Comparison of ENCODE assay signal across 13 cellular contexts in the genomic region with DNA sequence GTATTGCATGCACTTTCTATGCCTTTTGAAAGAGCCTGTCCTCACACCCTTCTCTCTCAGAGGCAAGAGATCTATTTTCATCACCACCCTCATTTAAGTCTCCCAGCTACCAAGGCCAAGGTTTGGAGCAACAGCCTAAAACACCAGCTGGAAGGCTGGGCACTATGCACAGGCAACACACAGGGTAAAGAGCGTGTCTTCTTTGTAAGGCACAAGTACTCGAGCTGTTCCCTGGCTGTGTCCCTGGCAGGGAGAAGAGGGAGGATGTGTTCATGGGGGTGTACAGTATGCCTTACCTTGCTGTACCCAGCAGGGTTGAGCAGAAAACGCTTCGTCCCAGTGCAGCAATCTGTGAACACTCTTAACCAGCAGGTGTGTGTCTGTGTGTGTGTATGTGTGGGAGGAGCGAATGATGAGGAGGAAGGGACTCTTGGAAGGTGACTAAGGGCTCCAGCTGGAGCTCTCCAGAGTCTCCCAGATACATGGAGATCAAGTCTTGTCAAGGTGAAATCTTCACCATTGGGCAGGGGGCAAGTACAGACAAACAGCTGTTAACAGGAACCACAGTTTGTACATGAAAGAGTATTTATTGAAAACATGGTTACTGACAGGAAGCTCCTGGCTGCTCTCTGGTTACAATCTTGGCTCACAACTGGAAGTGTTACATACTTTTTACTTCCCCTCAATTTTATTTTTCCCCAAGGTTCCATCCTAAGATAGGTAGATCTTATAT. TPM values are rescaled to one million over a fixed set of nuclear protein-coding genes. Genes with fewer than 3 reads are reported as not detected.
DNase-seq lines count a peak whose midpoint lies in the region; ATAC-seq and TF ChIP-seq lines count a peak whose summit lies in the region.
"Had no signal": no experiment of that assay in that cellular context is flagged by ENCODE, and none has a peak within 500 bp of the region (broad histone marks: within the 10 kb centered on the region; RNA-seq: fewer than 3 reads in every experiment).

No MANE protein-coding gene starts in this region.

- peak overlapping the region; percentile 91 for H3K4me3 Mint-ChIP-seq in MCF 10A (ENCODE audit: unreplicated experiment)
- peak overlapping the region; percentile 81 for H3K4me3 Mint-ChIP-seq in activated T-helper 17 cell treated with anti-CD3 and anti-CD28 coated beads, Interleukin-2, amount 50 U/mL, for 72 hours

- H3K79me2 ChIP-seq in mammary epithelial cell (ENCODE audit: insufficient read depth, low read length), result peaks cover 33% of the 10 kb centered on the region

- peaks cover 35% of the 10 kb centered on the region for H3K36me3 Mint-ChIP-seq in MCF 10A (ENCODE audit: insufficient read depth, unreplicated experiment)
- H3K36me3 Mint-ChIP-seq in activated T-helper 17 cell treated with anti-CD3 and anti-CD28 coated beads, Interleukin-2, amount 50 U/mL, for 72 hours (ENCODE audit: low read depth), result peaks cover 86% of the 10 kb centered on the region

- H3K4me2 ChIP-seq in mammary epithelial cell (ENCODE audit: insufficient read depth, low read depth, low read length), result no peak overlapping the region

- H3K9me3 ChIP-seq in mammary epithelial cell (replicated peaks; ENCODE audit: insufficient read depth, low read length), result no peaks in the 10 kb centered on the region
- no peaks in the 10 kb centered on the region for H3K9me3 ChIP-seq in A673 (ENCODE audit: low read depth, low read length, poor library complexity, severe bottlenecking)

- H2AFZ ChIP-seq in mammary epithelial cell (ENCODE audit: low read depth, low read length), result no peak overlapping the region

- no peaks in the 10 kb centered on the region for H3K9me3 Mint-ChIP-seq in MCF 10A (ENCODE audit: unreplicated experiment)
- H3K9me3 Mint-ChIP-seq in activated T-helper 17 cell treated with anti-CD3 and anti-CD28 coated beads, Interleukin-2, amount 50 U/mL, for 72 hours, result no peaks in the 10 kb centered on the region

- intact Hi-C loops in MCF 10A (cut with micrococcal nuclease) (no loop called here), mammary epithelial cell (cut with micrococcal nuclease) (loop anchor here (2.0 kb wide), 1 partner anchor 41 kb away; a partner anchor contains a TSS), A673 (cut with micrococcal nuclease; ENCODE audit: unreplicated experiment) (no loop called here)

- H3K4me1 Mint-ChIP-seq in MCF 10A (ENCODE audit: insufficient read depth, unreplicated experiment), result peaks cover 29% of the 10 kb centered on the region
- peaks cover 56% of the 10 kb centered on the region for H3K4me1 Mint-ChIP-seq in activated T-helper 17 cell treated with anti-CD3 and anti-CD28 coated beads, Interleukin-2, amount 50 U/mL, for 72 hours

- POLR2A ChIA-PET in MCF 10A (lab: Yijun Ruan, JAX), result interaction anchor here (0.7 to 3.5 kb wide), 9 partner anchors 8 to 58 kb away, joined by 3 to 56 read pairs (median 11); a partner anchor contains a TSS
- POLR2A ChIA-PET in A673 (lab: Charles Lee; ENCODE audit: low non-redundant PET), result no interaction called here

- no peak for ATAC-seq in activated T-helper 17 cell treated with anti-CD3 and anti-CD28 coated beads, Interleukin-2, amount 50 U/mL, for 72 hours (replicated peaks)
- no peak for ATAC-seq in HG02763 (IDR thresholded peaks at IDR 0.05; ENCODE audit: unreplicated experiment)

- TF ChIP-seq CTCF in MCF 10A (IDR thresholded peaks at IDR 0.05; ENCODE audit: unreplicated experiment) (no peak), mammary epithelial cell (conservative IDR thresholded peaks at IDR 0.05 in 1 of 2, IDR thresholded peaks at IDR 0.05 in 1 of 2; ENCODE audit: extremely low read depth in 1 of 2, insufficient read depth in 1 of 2, low read depth in 1 of 2, low read length in 2 of 2) (no peak), A673 (conservative IDR thresholded peaks at IDR 0.05; ENCODE audit: low read depth, low read length) (no peak)

- H3K27ac ChIP-seq in mammary epithelial cell (ENCODE audit: insufficient read depth, low read depth, low read length) (no peak overlapping the region), layer of hippocampus (ENCODE audit: low read depth, low read length) (peak overlapping the region; percentile 8), substantia nigra (ENCODE audit: low read depth, low read length, poor library complexity, severe bottlenecking) (peak overlapping the region; percentile 93), A673 (ENCODE audit: low read depth, low read length, poor library complexity, severe bottlenecking) (no peak overlapping the region)

- CTCF ChIA-PET in MCF 10A (lab: Yijun Ruan, JAX), result interaction anchor here (0.5 to 1.7 kb wide), 10 partner anchors 9 to 262 kb away, joined by 3 to 5 read pairs (median 4); no protein-coding TSS in a partner anchor
- CTCF ChIA-PET in mammary epithelial cell (lab: Charles Lee; ENCODE audit: low non-redundant PET), result no interaction called here
- CTCF ChIA-PET in A673 (lab: Charles Lee), result no interaction called here

- dilution Hi-C loops in mammary epithelial cell (cut with HindIII; ENCODE audit: low sequenced_read_pairs), result no loop called here

- no peak for DNase-seq in MCF 10A (ENCODE audit: unreplicated experiment)
- DNase-seq in mammary epithelial cell, result no peak
- DNase-seq in substantia nigra (lab: John Stamatoyannopoulos, UW), result peak in 6 of 49 donors; percentile 36 to 80 (median 58)
- no peak for DNase-seq in NCI-H1417 treated with DMSO at 0.1 percent for 48 hours (lab: John Stamatoyannopoulos, UW)
- DNase-seq in A673 (ENCODE audit: low spot score), result no peak
- DNase-seq: activated CD4-positive, alpha-beta T cell treated with anti-CD3 and anti-CD28 coated beads for 48 hours; NCI-H345; retina; stimulated activated CD4-positive, alpha-beta T cell treated with anti-CD3 and anti-CD28 coated beads, Interleukin-4, amount 100 ng/mL, for 24 hours had no signal

- H3K27me3 ChIP-seq in mammary epithelial cell (ENCODE audit: insufficient read depth, low read length) (no peaks in the 10 kb centered on the region), layer of hippocampus (ENCODE audit: control insufficient read depth, insufficient read depth, low read length) (no peaks in the 10 kb centered on the region), A673 (replicated peaks; ENCODE audit: insufficient read depth, low read depth, low read length, poor library complexity) (no peaks in the 10 kb centered on the region)

- no TSS peak for BruUV-seq in MCF 10A (replicated peaks; lab: Mats Ljungman, UMichigan)
- BruUV-seq in mammary epithelial cell (replicated peaks; lab: Mats Ljungman, UMichigan), result no TSS peak
- BruUV-seq in A673 (replicated peaks; lab: Mats Ljungman, UMichigan), result no TSS peak

- H3K36me3 ChIP-seq in mammary epithelial cell (ENCODE audit: insufficient read depth, low read length), result peaks cover 11% of the 10 kb centered on the region
- peaks cover 29% of the 10 kb centered on the region for H3K36me3 ChIP-seq in A673 (ENCODE audit: insufficient read depth, low read length, poor library complexity, severe bottlenecking)

- H3K9ac ChIP-seq in mammary epithelial cell (ENCODE audit: insufficient read depth, low read length), result no peak overlapping the region

- in situ Hi-C loops in mammary epithelial cell (cut with MboI; ENCODE audit: low sequenced_read_pairs in 2 of 2), result no loop called here

- H3K4me1 ChIP-seq in mammary epithelial cell (ENCODE audit: insufficient read depth, low read length) (peaks cover 7% of the 10 kb centered on the region), A673 (ENCODE audit: insufficient read depth, low read length, poor library complexity, severe bottlenecking) (peaks cover 3% of the 10 kb centered on the region)

- no peak overlapping the region for H3K27ac Mint-ChIP-seq in MCF 10A (ENCODE audit: low read depth, unreplicated experiment)
- peak overlapping the region; percentile 80 for H3K27ac Mint-ChIP-seq in activated T-helper 17 cell treated with anti-CD3 and anti-CD28 coated beads, Interleukin-2, amount 50 U/mL, for 72 hours

- H3K27me3 Mint-ChIP-seq in MCF 10A (ENCODE audit: insufficient read depth, unreplicated experiment), result no peaks in the 10 kb centered on the region
- no peaks in the 10 kb centered on the region for H3K27me3 Mint-ChIP-seq in activated T-helper 17 cell treated with anti-CD3 and anti-CD28 coated beads, Interleukin-2, amount 50 U/mL, for 72 hours

- WGBS in mammary epithelial cell (ENCODE audit: low coverage, missing lambda C conversion rate), result 90% methylated on average over 5 of the region's 5 CpGs

- no peak overlapping the region for H3K4me3 ChIP-seq in mammary epithelial cell (replicated peaks in 1 of 3; ENCODE audit: insufficient read depth in 1 of 3, low read depth in 2 of 3, low read length in 3 of 3)
- no peak overlapping the region for H3K4me3 ChIP-seq in A673 (ENCODE audit: low read depth, low read length, poor library complexity, severe bottlenecking)

- H4K20me1 ChIP-seq in mammary epithelial cell (ENCODE audit: insufficient read depth, low read length), result no peaks in the 10 kb centered on the region

RNA-seq across cellular contexts. Expression of a gene that starts 40.8 kb away (rescaled TPM):
- 21.1 and 31.7 TPM in 2 replicates for total RNA-seq in MCF 10A (2022)
- total RNA-seq in mammary epithelial cell, result 10 to 100 TPM; 29.6 to 44.0 TPM
- polyA plus RNA-seq in mammary epithelial cell, result 24.6 TPM
- polyA minus RNA-seq in mammary epithelial cell, result 73.5 TPM
- 10 to 100 TPM; 54.6 to 57.2 TPM for total RNA-seq in activated T-helper 17 cell treated with anti-CD3 and anti-CD28 coated beads, Interleukin-2, amount 50 U/mL, for 72 hours
- 35.3 and 38.5 TPM in 2 replicates for total RNA-seq in A673 (2021)

RNA-seq across cellular contexts. Expression of a gene that starts 57.4 kb away (rescaled TPM):
- not detected in 2 replicates for total RNA-seq in MCF 10A (2022)
- not detected for total RNA-seq in mammary epithelial cell
- polyA plus RNA-seq in mammary epithelial cell, result not detected
- not detected for polyA minus RNA-seq in mammary epithelial cell
- total RNA-seq in activated T-helper 17 cell treated with anti-CD3 and anti-CD28 coated beads, Interleukin-2, amount 50 U/mL, for 72 hours, result not detected
- total RNA-seq in A673 (2021), result not detected in 2 replicates
- total RNA-seq: HT-29 had no signal

Comparison
In these comparisons a context has a peak if more than half of its experiments do, and no peak if none do; other contexts are left out.
1. H3K27ac ChIP-seq: peak in layer of hippocampus (single experiment) and substantia nigra (single experiment); none in mammary epithelial cell (single experiment) and A673 (single experiment).